8 cellular contexts compared by ENCODE assay signal in genomic region chr11:65224939-65225283, GRCh38. TPM values are rescaled to one million over a fixed set of nuclear protein-coding genes. Genes with fewer than 3 reads are reported as not detected.
DNase-seq lines count a peak whose midpoint lies in the region; ATAC-seq and TF ChIP-seq lines count a peak whose summit lies in the region.

No MANE protein-coding gene starts in this region.

- H3K36me3 ChIP-seq in RWPE2 (ENCODE audit: low read depth) (no peaks in the 10 kb centered on the region), psoas muscle (ENCODE audit: insufficient read depth in 1 of 2, low read depth in 1 of 2) (peaks cover 0 to 13% of the 10 kb centered on the region in 2 donors)

- H3K4me1 ChIP-seq in RWPE2 (ENCODE audit: insufficient read depth, poor library complexity, severe bottlenecking) (peaks cover 10% of the 10 kb centered on the region), psoas muscle (peaks cover 4% of the 10 kb centered on the region)

- TF ChIP-seq CTCF in RWPE2 (IDR thresholded peaks at IDR 0.05; ENCODE audit: poor library complexity, severe bottlenecking), result no peak
- TF ChIP-seq CTCF in fibroblast of villous mesenchyme (IDR thresholded peaks at IDR 0.05; ENCODE audit: insufficient read depth, low read depth, low read length), result no peak
- no peak for TF ChIP-seq CTCF in psoas muscle (IDR thresholded peaks at IDR 0.05)

- H3K9me3 ChIP-seq in RWPE2 (ENCODE audit: severe bottlenecking) (no peaks in the 10 kb centered on the region), psoas muscle (no peaks in the 10 kb centered on the region)

- ATAC-seq in RWPE2 (ENCODE audit: low read depth) (peak; percentile 92), psoas muscle (peak; percentile 60 to 67 (median 64)), GM18861 (IDR thresholded peaks at IDR 0.05; ENCODE audit: unreplicated experiment) (no peak), GM18498 (IDR thresholded peaks at IDR 0.05; ENCODE audit: unreplicated experiment) (no peak)

- H3K4me3 ChIP-seq in RWPE2 (ENCODE audit: severe bottlenecking) (no peak overlapping the region), fibroblast of villous mesenchyme (ENCODE audit: low read depth, low read length) (no peak overlapping the region), psoas muscle (peak overlapping the region; percentile 63)

- 50 to 67% (median 63%) methylated on average over 5 of the region's 5 CpGs for WGBS in psoas muscle, 3 donors

- no peaks in the 10 kb centered on the region for H3K27me3 ChIP-seq in RWPE2 (ENCODE audit: insufficient read depth, poor library complexity, severe bottlenecking)
- H3K27me3 ChIP-seq in psoas muscle (ENCODE audit: insufficient read depth in 3 of 3, low read length in 2 of 3), result no peaks in the 10 kb centered on the region

- intact Hi-C loops in psoas muscle (cut with DNase I), result no loop called here

- H3K27ac ChIP-seq in RWPE2 (ENCODE audit: poor library complexity, severe bottlenecking) (peak overlapping the region; percentile 49), psoas muscle (no peak overlapping the region)

- DNase-seq in EL (peak; percentile 78), RWPE2 (ENCODE audit: low spot score) (no peak), fibroblast of villous mesenchyme (ENCODE audit: low read depth) (peak; percentile 81), psoas muscle (peak in 1 of 2 donors; percentile 52), NCI-H2081 (lab: John Stamatoyannopoulos, UW) (no peak)
- no peak for DNase-seq in effector CD4-positive, alpha-beta T cell

RNA-seq across cellular contexts. Expression of gene POLA2, which starts 36.9 kb away (rescaled TPM):
- 7.1 and 12.1 TPM in 2 replicates for total RNA-seq in fibroblast of villous mesenchyme
- 1 to 10 TPM; 1.7 to 3.4 (median 3.0) TPM for total RNA-seq in psoas muscle
- polyA plus RNA-seq in psoas muscle, result 1 to 10 TPM; 2.1 to 5.8 (median 4.3) TPM

RNA-seq across cellular contexts. Expression of gene CAPN1, which starts 43.2 kb away (rescaled TPM):
- 123 and 133 TPM in 2 replicates for total RNA-seq in fibroblast of villous mesenchyme
- total RNA-seq in psoas muscle, result 100 to 1,000 TPM in 1 of 4 donors, 10 to 100 TPM in 3; 72.4 to 105 (median 81.5) TPM
- polyA plus RNA-seq in psoas muscle, result 10 to 100 TPM; 65.7 to 97.4 (median 86.5) TPM

RNA-seq across cellular contexts. Expression of gene SPDYC, which starts 54.9 kb away (rescaled TPM):
- not detected in 2 replicates for total RNA-seq in fibroblast of villous mesenchyme
- not detected for total RNA-seq in psoas muscle
- polyA plus RNA-seq in psoas muscle, result not detected

Comparison
In these comparisons a context has a peak if more than half of its experiments do, and no peak if none do; other contexts are left out.
1. DNase-seq: peak in EL (single experiment) and fibroblast of villous mesenchyme (single experiment); none in RWPE2 (single experiment), effector CD4-positive, alpha-beta T cell (single experiment) and NCI-H2081 (0 of 2).
2. ATAC-seq: peak in RWPE2 (single experiment) and psoas muscle (4 of 4); none in GM18861 (single experiment) and GM18498 (single experiment).